Comparison of ENCODE assay signal across 19 cellular contexts in genomic region chr17:2371183-2372130, GRCh38. TPM values are rescaled to one million over a fixed set of nuclear protein-coding genes. Genes with fewer than 3 reads are reported as not detected.
DNase-seq lines count a peak whose midpoint lies in the region; ATAC-seq, FAIRE-seq and TF ChIP-seq lines count a peak whose summit lies in the region.
"Had no signal": no experiment of that assay in that cellular context is flagged by ENCODE, and none has a peak within 500 bp of the region (broad histone marks: within the 10 kb centered on the region; RNA-seq: fewer than 3 reads in every experiment).

No MANE protein-coding gene starts in this region.

- H3K27ac Mint-ChIP-seq in activated naive CD4-positive, alpha-beta T cell treated with anti-CD3 and anti-CD28 coated beads, Interleukin-2, amount 50 U/mL, for 24 hours, result peak overlapping the region; percentile 65
- H3K27ac Mint-ChIP-seq in WTC11 (no peak overlapping the region), endothelial cell (ENCODE audit: unreplicated experiment) (peak overlapping the region; percentile 45)
- H3K27ac Mint-ChIP-seq: CD4-positive, alpha-beta T cell had no signal

- CTCF ChIA-PET in A549 (lab: Yijun Ruan, JAX), result interaction anchor here (1.2 to 15.8 kb wide), 4 partner anchors 8 to 318 kb away, joined by 3 to 255 read pairs (median 141); no protein-coding TSS in a partner anchor
- CTCF ChIA-PET in WTC11 (lab: Charles Lee), result interaction anchor here (0.6 to 5.2 kb wide), 4 partner anchors 10 to 45 kb away, joined by 3 to 67 read pairs (median 28); no protein-coding TSS in a partner anchor

- H3K27me3 Mint-ChIP-seq in activated naive CD4-positive, alpha-beta T cell treated with anti-CD3 and anti-CD28 coated beads, Interleukin-2, amount 50 U/mL, for 24 hours, result no peaks in the 10 kb centered on the region
- H3K27me3 Mint-ChIP-seq in WTC11 (ENCODE audit: low read depth), result no peaks in the 10 kb centered on the region
- peaks cover 14% of the 10 kb centered on the region for H3K27me3 Mint-ChIP-seq in endothelial cell (ENCODE audit: unreplicated experiment)
- H3K27me3 Mint-ChIP-seq: CD4-positive, alpha-beta T cell had no signal

- TF ChIP-seq CTCF in A549 (IDR thresholded peaks at IDR 0.05), result no peak
- TF ChIP-seq CTCF in WTC11 (IDR thresholded peaks at IDR 0.05), result no peak
- TF ChIP-seq CTCF in endothelial cell (IDR thresholded peaks at IDR 0.05; ENCODE audit: unreplicated experiment), result no peak

- H3K9me3 Mint-ChIP-seq in activated naive CD4-positive, alpha-beta T cell treated with anti-CD3 and anti-CD28 coated beads, Interleukin-2, amount 50 U/mL, for 24 hours, result no peaks in the 10 kb centered on the region
- no peaks in the 10 kb centered on the region for H3K9me3 Mint-ChIP-seq in WTC11
- no peaks in the 10 kb centered on the region for H3K9me3 Mint-ChIP-seq in endothelial cell (ENCODE audit: unreplicated experiment)
- H3K9me3 Mint-ChIP-seq: CD4-positive, alpha-beta T cell; H9 had no signal

- ATAC-seq in A549 (no peak), WTC11 (no peak), GM21390 (IDR thresholded peaks at IDR 0.05; ENCODE audit: unreplicated experiment) (no peak)

- no peak for TF ChIP-seq EP300 in A549 (IDR thresholded peaks at IDR 0.05)

- H3K4me2 ChIP-seq in A549, result no peak overlapping the region

- H3K27ac ChIP-seq in A549, result no peak overlapping the region
- H3K27ac ChIP-seq: C4-2B had no signal

- no peaks in the 10 kb centered on the region for H3K4me1 ChIP-seq in A549
- H3K4me1 ChIP-seq: BE2C, Caco-2 had no signal

- no peak for DNase-seq in activated naive CD4-positive, alpha-beta T cell (lab: John Stamatoyannopoulos, UW)
- DNase-seq in A549 (ENCODE audit: low read depth in 1 of 2, low spot score in 1 of 2), result no peak
- DNase-seq in WTC11 (ENCODE audit: low spot score), result no peak
- no peak for DNase-seq in endothelial cell (ENCODE audit: low spot score)
- DNase-seq in ACHN, result no peak
- no peak for DNase-seq in amniotic stem cell (lab: John Stamatoyannopoulos, UW)
- DNase-seq: 8988T; BE2C; Caco-2; CD4-positive, alpha-beta T cell; H9 had no signal

- H3K9me3 ChIP-seq in A549, result no peaks in the 10 kb centered on the region
- H3K9me3 ChIP-seq: BE2C, Caco-2 had no signal

- in situ Hi-C loops in ACHN (cut with HindIII; ENCODE audit: low pct_ligation_motif_present, low pct_unique_long_range_greater_than_20kb, low sequenced_read_pairs), result no loop called here

- POLR2A ChIA-PET in A549 (lab: Yijun Ruan, JAX) (no interaction called here), WTC11 (lab: Charles Lee) (no interaction called here)

- no peak for TF ChIP-seq POLR2A in A549 (IDR thresholded peaks at IDR 0.05; ENCODE audit: low read length)

- H3K36me3 Mint-ChIP-seq in activated naive CD4-positive, alpha-beta T cell treated with anti-CD3 and anti-CD28 coated beads, Interleukin-2, amount 50 U/mL, for 24 hours, result peaks cover 1% of the 10 kb centered on the region
- H3K36me3 Mint-ChIP-seq in WTC11 (no peaks in the 10 kb centered on the region), endothelial cell (ENCODE audit: low read depth, unreplicated experiment) (peaks cover 10% of the 10 kb centered on the region)

- WGBS in A549 (ENCODE audit: missing lambda C conversion rate), result 93% methylated on average over 27 of the region's 30 CpGs

- no peaks in the 10 kb centered on the region for H3K4me1 Mint-ChIP-seq in activated naive CD4-positive, alpha-beta T cell treated with anti-CD3 and anti-CD28 coated beads, Interleukin-2, amount 50 U/mL, for 24 hours
- peaks cover 12% of the 10 kb centered on the region for H3K4me1 Mint-ChIP-seq in WTC11
- peaks cover 22% of the 10 kb centered on the region for H3K4me1 Mint-ChIP-seq in endothelial cell (ENCODE audit: unreplicated experiment)

- H3K4me3 ChIP-seq in A549, result no peak overlapping the region

- no peak overlapping the region for H3K4me3 Mint-ChIP-seq in activated naive CD4-positive, alpha-beta T cell treated with anti-CD3 and anti-CD28 coated beads, Interleukin-2, amount 50 U/mL, for 24 hours
- H3K4me3 Mint-ChIP-seq in WTC11, result no peak overlapping the region
- peak overlapping the region; percentile 18 for H3K4me3 Mint-ChIP-seq in endothelial cell (ENCODE audit: unreplicated experiment)
- H3K4me3 Mint-ChIP-seq: CD4-positive, alpha-beta T cell; H9 had no signal

- TF ChIP-seq RAD21 in A549 (conservative IDR thresholded peaks at IDR 0.05 in 1 of 2, IDR thresholded peaks at IDR 0.05 in 1 of 2), result no peak

- FAIRE-seq in A549 (lab: Jason Lieb, UNC), result no peak
- FAIRE-seq: D721Med, G401.6, GM12892, GM18507, H1 had no signal

TF ChIP-seq in A549, 52 proteins besides CTCF, POLR2A, EP300 and RAD21:
- TF ChIP-seq, protein P1, sequence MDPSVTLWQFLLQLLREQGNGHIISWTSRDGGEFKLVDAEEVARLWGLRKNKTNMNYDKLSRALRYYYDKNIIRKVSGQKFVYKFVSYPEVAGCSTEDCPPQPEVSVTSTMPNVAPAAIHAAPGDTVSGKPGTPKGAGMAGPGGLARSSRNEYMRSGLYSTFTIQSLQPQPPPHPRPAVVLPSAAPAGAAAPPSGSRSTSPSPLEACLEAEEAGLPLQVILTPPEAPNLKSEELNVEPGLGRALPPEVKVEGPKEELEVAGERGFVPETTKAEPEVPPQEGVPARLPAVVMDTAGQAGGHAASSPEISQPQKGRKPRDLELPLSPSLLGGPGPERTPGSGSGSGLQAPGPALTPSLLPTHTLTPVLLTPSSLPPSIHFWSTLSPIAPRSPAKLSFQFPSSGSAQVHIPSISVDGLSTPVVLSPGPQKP (IDR thresholded peaks at IDR 0.05; ENCODE audit: low read depth, low read length), result no peak
- no peak for TF ChIP-seq HDAC2 (IDR thresholded peaks at IDR 0.05)
- TF ChIP-seq FOSB (CRISPR knock-in tag; IDR thresholded peaks at IDR 0.05), result no peak
- TF ChIP-seq, protein P2, sequence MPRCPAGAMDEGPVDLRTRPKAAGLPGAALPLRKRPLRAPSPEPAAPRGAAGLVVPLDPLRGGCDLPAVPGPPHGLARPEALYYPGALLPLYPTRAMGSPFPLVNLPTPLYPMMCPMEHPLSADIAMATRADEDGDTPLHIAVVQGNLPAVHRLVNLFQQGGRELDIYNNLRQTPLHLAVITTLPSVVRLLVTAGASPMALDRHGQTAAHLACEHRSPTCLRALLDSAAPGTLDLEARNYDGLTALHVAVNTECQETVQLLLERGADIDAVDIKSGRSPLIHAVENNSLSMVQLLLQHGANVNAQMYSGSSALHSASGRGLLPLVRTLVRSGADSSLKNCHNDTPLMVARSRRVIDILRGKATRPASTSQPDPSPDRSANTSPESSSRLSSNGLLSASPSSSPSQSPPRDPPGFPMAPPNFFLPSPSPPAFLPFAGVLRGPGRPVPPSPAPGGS (IDR thresholded peaks at IDR 0.05), result no peak
- no peak for TF ChIP-seq CEBPB (IDR thresholded peaks at IDR 0.05)
- peak; percentile 27; the same call in 1 of the 2 replicates for TF ChIP-seq KDM1A (IDR thresholded peaks at IDR 0.05; ENCODE audit: low read depth)

TF ChIP-seq in WTC11, 78 proteins besides CTCF, POLR2A, EP300 and RAD21 (continues in another document):
- TF ChIP-seq SP1 (CRISPR knock-in tag; conservative IDR thresholded peaks at IDR 0.05), result no peak
- no peak for TF ChIP-seq FOXP1 (CRISPR knock-in tag; IDR thresholded peaks at IDR 0.05; ENCODE audit: borderline replicate concordance)
- 0 out of 2 replicates have a peak, but pooled peaks have one; percentile 31 for TF ChIP-seq RELA (CRISPR knock-in tag; IDR thresholded peaks at IDR 0.05; ENCODE audit: borderline replicate concordance)
- no peak for TF ChIP-seq RORB (CRISPR knock-in tag; IDR thresholded peaks at IDR 0.05)
- TF ChIP-seq SMAD3 (CRISPR knock-in tag; IDR thresholded peaks at IDR 0.05; ENCODE audit: borderline replicate concordance), result no peak

RNA-seq across cellular contexts. Expression of gene MNT, which starts 29.4 kb away (rescaled TPM):
- 4.5 and 5.7 TPM in 2 replicates for polyA plus RNA-seq in A549 (2011; rRNA removed)
- polyA plus RNA-seq in A549 (2012; cell fraction: cytosol; rRNA removed), result 10.5 and 12.2 TPM in 2 replicates
- polyA plus RNA-seq in A549 (2012; cell fraction: nucleus; rRNA removed), result 54.0 and 59.8 TPM in 2 replicates
- polyA plus RNA-seq in A549 (2017; fragmentation: RNase III; extraction: RNeasy Plus Mini Kit Qiagen cat#74134 plus additional on column Dnase treatment), result 22.7 to 30.8 TPM (median 25.9 TPM) in 3 replicates
- 3.8 and 4.9 TPM in 2 replicates for polyA minus RNA-seq in A549 (2011; rRNA and poly(A)+ RNA removed)
- 18.3 to 21.6 TPM (median 18.4 TPM) in 3 replicates for total RNA-seq in WTC11 (2021)
- 16.2 TPM for total RNA-seq in endothelial cell (ENCODE audit: unreplicated experiment)

RNA-seq across cellular contexts. Expression of gene SGSM2, which starts 34.2 kb away (rescaled TPM):
- polyA plus RNA-seq in A549 (2011; rRNA removed), result 24.9 and 37.0 TPM in 2 replicates
- 75.9 and 88.8 TPM in 2 replicates for polyA plus RNA-seq in A549 (2012; cell fraction: cytosol; rRNA removed)
- 512 and 551 TPM in 2 replicates for polyA plus RNA-seq in A549 (2012; cell fraction: nucleus; rRNA removed)
- polyA plus RNA-seq in A549 (2017; fragmentation: RNase III; extraction: RNeasy Plus Mini Kit Qiagen cat#74134 plus additional on column Dnase treatment), result 45.3 to 55.3 TPM (median 53.3 TPM) in 3 replicates
- 29.3 and 30.7 TPM in 2 replicates for polyA minus RNA-seq in A549 (2011; rRNA and poly(A)+ RNA removed)
- 47.2 to 50.3 TPM (median 49.8 TPM) in 3 replicates for total RNA-seq in WTC11 (2021)
- total RNA-seq in endothelial cell (ENCODE audit: unreplicated experiment), result 65.4 TPM

RNA-seq across cellular contexts. Expression of gene TSR1, which starts 35.2 kb away (rescaled TPM):
- 38.3 and 45.7 TPM in 2 replicates for polyA plus RNA-seq in A549 (2011; rRNA removed)
- 37.6 and 38.7 TPM in 2 replicates for polyA plus RNA-seq in A549 (2012; cell fraction: cytosol; rRNA removed)
- 40.7 and 56.7 TPM in 2 replicates for polyA plus RNA-seq in A549 (2012; cell fraction: nucleus; rRNA removed)
- 84.1 to 93.0 TPM (median 87.8 TPM) in 3 replicates for polyA plus RNA-seq in A549 (2017; fragmentation: RNase III; extraction: RNeasy Plus Mini Kit Qiagen cat#74134 plus additional on column Dnase treatment)
- polyA minus RNA-seq in A549 (2011; rRNA and poly(A)+ RNA removed), result 62.1 and 63.8 TPM in 2 replicates
- 59.1 to 74.3 TPM (median 59.7 TPM) in 3 replicates for total RNA-seq in WTC11 (2021)
- 20.9 TPM for total RNA-seq in endothelial cell (ENCODE audit: unreplicated experiment)
